Comparison of ENCODE assay signal across 15 cellular contexts in the genomic region with DNA sequence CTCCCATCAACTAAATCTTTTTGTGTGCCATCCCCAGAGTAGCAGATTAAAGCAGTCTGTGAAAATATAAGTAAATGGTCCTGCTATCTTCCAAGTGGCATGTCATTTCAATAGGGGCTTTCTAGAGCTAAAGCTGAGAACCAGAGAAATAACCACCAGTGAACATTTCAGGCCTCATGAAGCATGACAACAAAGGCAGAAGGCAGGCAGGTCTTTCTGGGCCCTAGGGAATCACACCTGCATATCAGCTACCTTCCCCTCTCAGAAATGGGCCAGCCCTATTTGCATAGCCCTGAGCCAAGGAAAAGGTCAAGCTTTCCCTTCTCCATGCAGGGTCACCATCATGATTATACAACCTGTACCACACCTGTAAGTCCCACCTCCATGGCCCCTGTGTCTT.
DNase-seq lines count a peak whose midpoint lies in the region; ATAC-seq and TF ChIP-seq lines count a peak whose summit lies in the region.
"Had no signal": no experiment of that assay in that cellular context is flagged by ENCODE, and none has a peak within 500 bp of the region (broad histone marks: within the 10 kb centered on the region; RNA-seq: fewer than 3 reads in every experiment).

No MANE protein-coding gene starts in this region.

- H3K27ac Mint-ChIP-seq in activated CD4-positive, alpha-beta T cell treated with anti-CD3 and anti-CD28 coated beads for 36 hours = no peak overlapping the region
- H3K27ac Mint-ChIP-seq in stimulated activated naive CD8-positive, alpha-beta T cell treated with anti-CD3 and anti-CD28 coated beads, Interleukin-15, amount 100 ng/mL, for 72 hours = no peak overlapping the region
- H3K27ac Mint-ChIP-seq: activated T-helper 1 cell treated with anti-CD3 and anti-CD28 coated beads, Interleukin-12 subunit alpha, Interleukin-12 subunit beta, Interleukin-2, Interleukin-4 antibody, amounts not matched to agents 30 ng/mL and 10 ng/mL and 1 ng/mL, durations not matched to agents 14 hours and 24 hours and 36 hours had no signal

- CTCF ChIA-PET in activated CD4-positive, alpha-beta T cell treated with anti-CD3 and anti-CD28 coated beads for 36 hours (lab: Charles Lee) = no interaction called here

- no peak overlapping the region for H3K4me3 ChIP-seq in dorsolateral prefrontal cortex
- H3K4me3 ChIP-seq: BLaER1, sigmoid colon, upper lobe of left lung had no signal

- no peak for TF ChIP-seq CTCF in dorsolateral prefrontal cortex (IDR thresholded peaks at IDR 0.05 in 54 of 56, conservative IDR thresholded peaks at IDR 0.05 in 2 of 56; ENCODE audit: low read depth in 1 of 56, partially characterized antibody in 56 of 56)

- no peaks in the 10 kb centered on the region for H3K27me3 ChIP-seq in dorsolateral prefrontal cortex
- H3K27me3 ChIP-seq: BLaER1, sigmoid colon, upper lobe of left lung had no signal

- no peaks in the 10 kb centered on the region for H3K9me3 Mint-ChIP-seq in activated CD4-positive, alpha-beta T cell treated with anti-CD3 and anti-CD28 coated beads for 36 hours (ENCODE audit: low read depth)
- no peaks in the 10 kb centered on the region for H3K9me3 Mint-ChIP-seq in stimulated activated naive CD8-positive, alpha-beta T cell treated with anti-CD3 and anti-CD28 coated beads, Interleukin-15, amount 100 ng/mL, for 72 hours
- H3K9me3 Mint-ChIP-seq: activated T-helper 1 cell treated with anti-CD3 and anti-CD28 coated beads, Interleukin-12 subunit alpha, Interleukin-12 subunit beta, Interleukin-2, Interleukin-4 antibody, amounts not matched to agents 30 ng/mL and 10 ng/mL and 1 ng/mL, durations not matched to agents 14 hours and 24 hours and 36 hours had no signal

- H3K36me3 Mint-ChIP-seq in activated CD4-positive, alpha-beta T cell treated with anti-CD3 and anti-CD28 coated beads for 36 hours (ENCODE audit: low read depth) = no peaks in the 10 kb centered on the region

- POLR2A ChIA-PET in activated CD4-positive, alpha-beta T cell treated with anti-CD3 and anti-CD28 coated beads for 36 hours (lab: Charles Lee) = no interaction called here

- no peak for DNase-seq in dorsolateral prefrontal cortex
- DNase-seq in activated CD4-positive, alpha-beta T cell treated with anti-CD3 and anti-CD28 coated beads for 36 hours = no peak
- no peak for DNase-seq in stimulated activated naive CD8-positive, alpha-beta T cell treated with anti-CD3 and anti-CD28 coated beads, Interleukin-15, amount 100 ng/mL, for 72 hours
- no peak for DNase-seq in HCEC 1CT
- DNase-seq: NCI-H524, sigmoid colon, upper lobe of left lung, WERI-Rb-1 had no signal

- no peaks in the 10 kb centered on the region for H3K27me3 Mint-ChIP-seq in activated CD4-positive, alpha-beta T cell treated with anti-CD3 and anti-CD28 coated beads for 36 hours
- H3K27me3 Mint-ChIP-seq in stimulated activated naive CD8-positive, alpha-beta T cell treated with anti-CD3 and anti-CD28 coated beads, Interleukin-15, amount 100 ng/mL, for 72 hours = no peaks in the 10 kb centered on the region

- peak; percentile 68 for ATAC-seq in GM18499 (IDR thresholded peaks at IDR 0.05; ENCODE audit: insufficient read depth, unreplicated experiment)
- peak; percentile 75 for ATAC-seq in GM21423 (IDR thresholded peaks at IDR 0.05; ENCODE audit: unreplicated experiment)
- peak; percentile 62 for ATAC-seq in HG03060 (IDR thresholded peaks at IDR 0.05; ENCODE audit: low read depth, unreplicated experiment)
- no peak for ATAC-seq in activated CD4-positive, alpha-beta T cell treated with anti-CD3 and anti-CD28 coated beads for 36 hours
- no peak for ATAC-seq in HG03457 (IDR thresholded peaks at IDR 0.05; ENCODE audit: unreplicated experiment)
- no peak for ATAC-seq in stimulated activated naive CD8-positive, alpha-beta T cell treated with anti-CD3 and anti-CD28 coated beads, Interleukin-15, amount 100 ng/mL, for 72 hours

- H3K4me3 Mint-ChIP-seq in activated CD4-positive, alpha-beta T cell treated with anti-CD3 and anti-CD28 coated beads for 36 hours = no peak overlapping the region
- H3K4me3 Mint-ChIP-seq in stimulated activated naive CD8-positive, alpha-beta T cell treated with anti-CD3 and anti-CD28 coated beads, Interleukin-15, amount 100 ng/mL, for 72 hours = no peak overlapping the region
- H3K4me3 Mint-ChIP-seq: activated T-helper 1 cell treated with anti-CD3 and anti-CD28 coated beads, Interleukin-12 subunit alpha, Interleukin-12 subunit beta, Interleukin-2, Interleukin-4 antibody, amounts not matched to agents 30 ng/mL and 10 ng/mL and 1 ng/mL, durations not matched to agents 14 hours and 24 hours and 36 hours had no signal

- H3K27ac ChIP-seq in dorsolateral prefrontal cortex = peak overlapping the region in 56 of 59 donors; percentile 3 to 96 (median 82)
- H3K27ac ChIP-seq: BLaER1, epithelial cell of prostate, upper lobe of left lung, WERI-Rb-1 had no signal

- intact Hi-C loops in dorsolateral prefrontal cortex (cut with DNase I) = loop anchor here in 1 of 2 donors (5.0 to 10.0 kb wide), 2 partner anchors 90 to 112 kb away; no protein-coding TSS in a partner anchor
- intact Hi-C loops in activated CD4-positive, alpha-beta T cell treated with anti-CD3 and anti-CD28 coated beads for 36 hours (cut with DNase I, micrococcal nuclease) = no loop called here

- H3K4me1 Mint-ChIP-seq in activated CD4-positive, alpha-beta T cell treated with anti-CD3 and anti-CD28 coated beads for 36 hours = no peaks in the 10 kb centered on the region
- H3K4me1 Mint-ChIP-seq in stimulated activated naive CD8-positive, alpha-beta T cell treated with anti-CD3 and anti-CD28 coated beads, Interleukin-15, amount 100 ng/mL, for 72 hours = no peaks in the 10 kb centered on the region

Comparison
In these comparisons a context has a peak if more than half of its experiments do, and no peak if none do; other contexts are left out.
1. ATAC-seq: peak in GM18499 (single experiment), GM21423 (single experiment) and HG03060 (single experiment); none in activated CD4-positive, alpha-beta T cell treated with anti-CD3 and anti-CD28 coated beads for 36 hours (single experiment), HG03457 (single experiment) and stimulated activated naive CD8-positive, alpha-beta T cell treated with anti-CD3 and anti-CD28 coated beads, Interleukin-15, amount 100 ng/mL, for 72 hours (single experiment).